In the genomic region with DNA sequence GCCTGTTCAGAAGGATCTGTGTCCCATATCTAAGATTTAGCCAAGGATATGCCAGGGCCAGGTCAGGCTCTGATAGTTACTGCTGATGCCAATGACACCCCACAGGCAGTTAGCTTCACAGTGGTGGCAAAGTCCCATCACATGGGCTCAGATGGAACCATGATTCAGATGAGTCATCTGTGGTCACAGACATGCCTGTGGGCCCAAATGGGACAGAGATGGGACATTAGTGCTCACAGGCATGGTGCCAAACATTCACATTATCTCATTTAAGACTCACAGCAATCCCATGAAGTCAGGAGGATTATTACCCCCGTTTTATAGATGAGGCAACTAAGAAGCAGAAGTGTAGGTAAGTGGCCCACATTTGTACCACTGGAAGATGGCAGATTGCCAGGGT, we compare ENCODE assay signal across 31 cellular contexts.
DNase-seq lines count a peak whose midpoint lies in the region; ATAC-seq and TF ChIP-seq lines count a peak whose summit lies in the region.
"Had no signal": no experiment of that assay in that cellular context is flagged by ENCODE, and none has a peak within 500 bp of the region (broad histone marks: within the 10 kb centered on the region; RNA-seq: fewer than 3 reads in every experiment).

No MANE protein-coding gene starts in this region.

- POLR2A ChIA-PET in PC-3 (lab: Charles Lee; ENCODE audit: unreplicated experiment) = interaction anchor here (0.6 kb wide), 2 partner anchors 9 to 30 kb away, joined by 3 read pairs; no protein-coding TSS in a partner anchor
- POLR2A ChIA-PET in activated CD4-positive, alpha-beta T cell treated with anti-CD3 and anti-CD28 coated beads, Interleukin-2, amount 10 ng/mL, durations not matched to agents 7 days and 5 days (lab: Charles Lee) = no interaction called here

- peak; percentile 34 for DNase-seq in A172 (ENCODE audit: low spot score)
- DNase-seq in EL = peak; percentile 44
- peak; percentile 26 for DNase-seq in PC-3
- DNase-seq in erythroblast (lab: John Stamatoyannopoulos, UW) = peak; percentile 60 to 61
- no peak for DNase-seq in Ammon's horn (ENCODE audit: low spot score)
- DNase-seq in NCI-H1092 treated with DMSO at 0.1 percent for 48 hours (lab: John Stamatoyannopoulos, UW) = no peak
- no peak for DNase-seq in activated CD4-positive, alpha-beta T cell treated with anti-CD3 and anti-CD28 coated beads, Interleukin-2, amount 10 ng/mL, durations not matched to agents 7 days and 5 days
- DNase-seq: activated B cell treated with CpG ODN at 0.5 μM for 24 hours; activated CD4-positive, alpha-beta T cell treated with anti-CD3 and anti-CD28 coated beads, Interleukin-2, amount 50 U/mL, for 4 hours; caudate nucleus; foreskin keratinocyte; GOT3; heart right ventricle; kidney glomerular epithelial cell; lower lobe of right lung; mucosa of descending colon; NCI-H1417 treated with DMSO at 0.1 percent for 48 hours; NCI-H748 treated with DMSO at 0.1 percent for 48 hours; ovary; PC-9; retina; SHP77; stimulated activated CD4-positive, alpha-beta T cell treated with anti-CD3 and anti-CD28 coated beads, Interleukin-1b, Interleukin-23, amount 100 ng/mL, for 48 hours; stimulated activated CD8-positive, alpha-beta memory T cell treated with anti-CD3 and anti-CD28 coated beads, Interleukin-4, amount 100 ng/mL, for 48 hours had no signal

- no peaks in the 10 kb centered on the region for H3K79me2 ChIP-seq in PC-3 (ENCODE audit: low read length)

- no peak overlapping the region for H3K4me3 ChIP-seq in PC-3 (ENCODE audit: low read length)
- H3K4me3 ChIP-seq: heart right ventricle, lower lobe of right lung, mucosa of descending colon, ovary, PC-9, smooth muscle cell had no signal

- H3K4me3 Mint-ChIP-seq in activated CD4-positive, alpha-beta T cell treated with anti-CD3 and anti-CD28 coated beads, Interleukin-2, amount 10 ng/mL, durations not matched to agents 7 days and 5 days = no peak overlapping the region
- H3K4me3 Mint-ChIP-seq: activated B cell treated with CpG ODN at 0.5 μM for 24 hours; T-helper 2 cell treated with Interferon-gamma antibody and Interleukin-4, amounts not matched to agents 5 μg/mL and 100 μg/mL, for 36 hours; type B pancreatic cell had no signal

- H3K4me1 Mint-ChIP-seq in activated CD4-positive, alpha-beta T cell treated with anti-CD3 and anti-CD28 coated beads, Interleukin-2, amount 10 ng/mL, durations not matched to agents 7 days and 5 days = no peaks in the 10 kb centered on the region

- peaks cover 7% of the 10 kb centered on the region for H3K27me3 Mint-ChIP-seq in activated CD4-positive, alpha-beta T cell treated with anti-CD3 and anti-CD28 coated beads, Interleukin-2, amount 10 ng/mL, durations not matched to agents 7 days and 5 days
- H3K27me3 Mint-ChIP-seq: activated B cell treated with CpG ODN at 0.5 μM for 24 hours had no signal

- H3K9me3 ChIP-seq in PC-3 (ENCODE audit: low read length) = no peaks in the 10 kb centered on the region
- H3K9me3 ChIP-seq: lower lobe of right lung, mucosa of descending colon, ovary had no signal

- CTCF ChIA-PET in PC-3 (lab: Charles Lee) = no interaction called here
- CTCF ChIA-PET in activated CD4-positive, alpha-beta T cell treated with anti-CD3 and anti-CD28 coated beads, Interleukin-2, amount 10 ng/mL, durations not matched to agents 7 days and 5 days (lab: Charles Lee) = no interaction called here

- TF ChIP-seq POLR2A in erythroblast (IDR thresholded peaks at IDR 0.05; ENCODE audit: low read length) = no peak

- BruUV-seq in PC-3 (replicated peaks; lab: Mats Ljungman, UMichigan) = no TSS peak

- no peak overlapping the region for H3K27ac ChIP-seq in PC-3 (ENCODE audit: low read length)
- H3K27ac ChIP-seq: C4-2B, foreskin keratinocyte, heart right ventricle, lower lobe of right lung, ovary, PC-9 had no signal

- no peaks in the 10 kb centered on the region for H3K27me3 ChIP-seq in PC-3 (ENCODE audit: low read length)
- H3K27me3 ChIP-seq: foreskin keratinocyte, heart right ventricle, ovary had no signal

- H3K4me2 ChIP-seq in PC-3 (ENCODE audit: low read length) = no peak overlapping the region
- H3K4me2 ChIP-seq: PC-9, smooth muscle cell had no signal

- H3F3A ChIP-seq in PC-3 (ENCODE audit: low read length, unreplicated experiment) = no peaks in the 10 kb centered on the region

- H2AFZ ChIP-seq in PC-3 (ENCODE audit: low read length) = no peak overlapping the region
- H2AFZ ChIP-seq: PC-9 had no signal

- H3K9ac ChIP-seq in PC-3 (ENCODE audit: low read length) = no peak overlapping the region

- intact Hi-C loops in PC-3 (cut with micrococcal nuclease) = no loop called here

- H3K36me3 Mint-ChIP-seq in activated CD4-positive, alpha-beta T cell treated with anti-CD3 and anti-CD28 coated beads, Interleukin-2, amount 10 ng/mL, durations not matched to agents 7 days and 5 days (ENCODE audit: low read depth) = peaks cover 1% of the 10 kb centered on the region

- H3K4me1 ChIP-seq in PC-3 (ENCODE audit: insufficient read depth, low read length) = peaks cover 7% of the 10 kb centered on the region
- H3K4me1 ChIP-seq: foreskin keratinocyte, lower lobe of right lung had no signal

- peaks cover 15% of the 10 kb centered on the region; the same call in 1 of the 2 replicates for H3K36me3 ChIP-seq in PC-3 (ENCODE audit: low read depth, low read length)
- H3K36me3 ChIP-seq: lower lobe of right lung, ovary had no signal

- H3K9me3 Mint-ChIP-seq in activated CD4-positive, alpha-beta T cell treated with anti-CD3 and anti-CD28 coated beads, Interleukin-2, amount 10 ng/mL, durations not matched to agents 7 days and 5 days = peaks cover 2% of the 10 kb centered on the region
- H3K9me3 Mint-ChIP-seq: activated B cell treated with CpG ODN at 0.5 μM for 24 hours; T-helper 2 cell treated with Interferon-gamma antibody and Interleukin-4, amounts not matched to agents 5 μg/mL and 100 μg/mL, for 36 hours had no signal

- H4K20me1 ChIP-seq in PC-3 (ENCODE audit: low read length) = no peaks in the 10 kb centered on the region

- TF ChIP-seq CTCF in PC-3 (conservative IDR thresholded peaks at IDR 0.05; ENCODE audit: low read depth, low read length) = no peak

- ATAC-seq in PC-3 = peak; percentile 20; the same call in 1 of the 2 replicates
- ATAC-seq in HG03354 (IDR thresholded peaks at IDR 0.05; ENCODE audit: poor library complexity, severe bottlenecking, unreplicated experiment) = no peak
- ATAC-seq: esophagus mucosa, foreskin keratinocyte, heart right ventricle, lower lobe of right lung, mucosa of descending colon had no signal

- no peak overlapping the region for H3K27ac Mint-ChIP-seq in activated CD4-positive, alpha-beta T cell treated with anti-CD3 and anti-CD28 coated beads, Interleukin-2, amount 10 ng/mL, durations not matched to agents 7 days and 5 days
- H3K27ac Mint-ChIP-seq: activated B cell treated with CpG ODN at 0.5 μM for 24 hours; IgD-negative memory B cell; T-helper 2 cell treated with Interferon-gamma antibody and Interleukin-4, amounts not matched to agents 5 μg/mL and 100 μg/mL, for 36 hours; type B pancreatic cell had no signal

- no peaks in the 10 kb centered on the region for H3K9me2 ChIP-seq in PC-3 (replicated peaks; ENCODE audit: low read length)

Comparison
In these comparisons a context has a peak if more than half of its experiments do, and no peak if none do; other contexts are left out.
1. DNase-seq: peak in A172 (single experiment), EL (single experiment), PC-3 (single experiment) and erythroblast (2 of 2); none in Ammon's horn (single experiment), NCI-H1092 treated with DMSO at 0.1 percent for 48 hours (single experiment) and activated CD4-positive, alpha-beta T cell treated with anti-CD3 and anti-CD28 coated beads, Interleukin-2, amount 10 ng/mL, durations not matched to agents 7 days and 5 days (single experiment).